9 cellular contexts compared by ENCODE assay signal in the genomic region with DNA sequence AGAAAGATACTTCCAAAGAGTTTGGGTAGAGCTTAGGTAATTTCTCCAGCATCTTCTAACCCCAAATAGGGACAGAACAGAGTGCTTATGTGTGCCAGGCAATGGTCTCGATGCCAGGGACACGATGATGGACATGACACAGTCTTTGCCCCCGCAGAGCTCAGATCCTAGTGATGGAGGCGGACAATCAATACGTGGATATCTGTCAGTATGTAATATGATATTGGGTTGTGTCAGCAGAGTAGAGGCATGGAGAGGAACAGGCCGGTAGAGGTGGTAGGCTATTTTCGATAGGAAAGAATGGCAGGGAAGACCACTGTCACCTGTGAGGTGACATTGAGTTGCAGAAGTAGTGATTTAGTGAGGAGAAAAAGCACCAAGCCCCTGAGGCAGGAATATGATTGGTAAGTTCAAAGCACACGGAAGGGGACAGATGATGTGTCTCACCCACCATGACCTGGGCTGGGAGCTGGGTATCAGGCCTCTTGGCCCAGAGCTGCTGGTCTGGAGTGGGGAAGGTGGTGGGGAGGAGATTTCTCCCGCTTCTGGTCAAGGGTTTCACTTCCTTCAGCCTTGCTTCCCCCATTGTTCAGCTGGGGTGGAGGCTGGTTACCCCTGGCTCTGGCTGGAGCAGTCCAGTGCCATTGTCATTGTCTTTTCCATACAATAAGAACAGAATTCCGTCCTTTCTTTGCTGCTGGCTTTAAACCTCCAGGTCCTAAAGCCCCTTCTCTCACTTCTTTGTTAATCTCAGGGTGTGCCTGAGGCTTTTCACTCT. TPM values are rescaled to one million over a fixed set of nuclear protein-coding genes. Genes with fewer than 3 reads are reported as not detected.
DNase-seq lines count a peak whose midpoint lies in the region; ATAC-seq, FAIRE-seq and TF ChIP-seq lines count a peak whose summit lies in the region.
"Had no signal": no experiment of that assay in that cellular context is flagged by ENCODE, and none has a peak within 500 bp of the region (broad histone marks: within the 10 kb centered on the region; RNA-seq: fewer than 3 reads in every experiment).

No MANE protein-coding gene starts in this region.

- H3K27ac Mint-ChIP-seq in T-helper 17 cell = peak overlapping the region; percentile 56

- no peaks in the 10 kb centered on the region for H3K36me3 Mint-ChIP-seq in T-helper 17 cell (ENCODE audit: low read depth)

- no peak for TF ChIP-seq POLR2A in sigmoid colon (IDR thresholded peaks at IDR 0.05)

- peaks cover 13% of the 10 kb centered on the region for H3K4me1 Mint-ChIP-seq in T-helper 17 cell

- H3K4me1 ChIP-seq in left ventricle myocardium inferior (peaks cover 12% of the 10 kb centered on the region), sigmoid colon (no peaks in the 10 kb centered on the region)

- no peak for ATAC-seq in T-helper 17 cell
- ATAC-seq in GM21515 (IDR thresholded peaks at IDR 0.05; ENCODE audit: unreplicated experiment) = no peak
- ATAC-seq in GM18517 (IDR thresholded peaks at IDR 0.05; ENCODE audit: unreplicated experiment) = no peak

- H3K27ac ChIP-seq in left ventricle myocardium inferior (replicated peaks) (peak overlapping the region; percentile 54), sigmoid colon (peak overlapping the region; percentile 8 to 57 (median 33))

- H3K4me3 ChIP-seq in left ventricle myocardium inferior = no peak overlapping the region
- no peak overlapping the region for H3K4me3 ChIP-seq in sigmoid colon

- WGBS in sigmoid colon, 2 donors = 84 to 87% methylated on average over 10 of the region's 10 CpGs

- H3K27me3 Mint-ChIP-seq in T-helper 17 cell = no peaks in the 10 kb centered on the region

- no peaks in the 10 kb centered on the region for H3K27me3 ChIP-seq in left ventricle myocardium inferior (ENCODE audit: low read depth)
- no peaks in the 10 kb centered on the region for H3K27me3 ChIP-seq in sigmoid colon

- no peak for DNase-seq in GM19239 (ENCODE audit: insufficient read length, low spot score)
- DNase-seq in T-helper 17 cell = no peak
- no peak for DNase-seq in left ventricle myocardium inferior
- DNase-seq in sigmoid colon = no peak
- DNase-seq in cerebellum (ENCODE audit: low spot score) = no peak
- no peak for DNase-seq in HCEC 1CT
- DNase-seq: NCI-H1105 treated with DMSO at 0.1 percent for 48 hours had no signal

- TF ChIP-seq CTCF in left ventricle myocardium inferior (IDR thresholded peaks at IDR 0.05; ENCODE audit: borderline replicate concordance) (no peak), sigmoid colon (IDR thresholded peaks at IDR 0.05) (no peak)

- peak; percentile 86 for FAIRE-seq in GM19239 (lab: Jason Lieb, UNC)

- intact Hi-C loops in left ventricle myocardium inferior (cut with micrococcal nuclease) (no loop called here), sigmoid colon (cut with DNase I) (no loop called here)

- TF ChIP-seq EP300 in sigmoid colon (IDR thresholded peaks at IDR 0.05) = no peak

- no peak overlapping the region for H3K4me3 Mint-ChIP-seq in T-helper 17 cell

- H3K9me3 ChIP-seq in T-helper 17 cell (ENCODE audit: control insufficient read depth, low read length, poor library complexity, severe bottlenecking) (no peaks in the 10 kb centered on the region), left ventricle myocardium inferior (replicated peaks) (no peaks in the 10 kb centered on the region), sigmoid colon (no peaks in the 10 kb centered on the region)

- H3K36me3 ChIP-seq in left ventricle myocardium inferior (no peaks in the 10 kb centered on the region), sigmoid colon (no peaks in the 10 kb centered on the region)

RNA-seq across cellular contexts. Expression of gene SRGN, which starts 36.0 kb away (rescaled TPM):
- 100 to 1,000 TPM; 382 to 467 TPM for total RNA-seq in T-helper 17 cell
- 37.2 TPM for total RNA-seq in left ventricle myocardium inferior
- total RNA-seq in sigmoid colon = 10 to 100 TPM; 45.7 to 93.1 (median 81.6) TPM
- polyA plus RNA-seq in sigmoid colon = 100 to 1,000 TPM in 2 of 3 donors, 10 to 100 TPM in 1; 28.2 to 140 (median 124) TPM
- total RNA-seq in cerebellum = 12.3 TPM

Comparison
In these comparisons a context has a peak if more than half of its experiments do, and no peak if none do; other contexts are left out.
1. RNA of gene SRGN, which starts 36.0 kb away (total RNA-seq): 382 to 467 TPM in T-helper 17 cell; 45.7 to 93.1 TPM in sigmoid colon, 37.2 TPM in left ventricle myocardium inferior (single experiment) and 12.3 TPM in cerebellum (single experiment); every median in the first group is over 4 times any median in the second.